Comparison of ENCODE assay signal across 1 cellular context in genomic region chr16:66918803-66919568, GRCh38.
TF ChIP-seq lines count a peak whose summit lies in the region.

Gene CDH16 (minus strand): TSS chr16:66918885. CDS start chr16:66918065, 820 bp downstream.

TF ChIP-seq in HepG2, 621 proteins besides CTCF, POLR2A, EP300 and RAD21 (continued from another document and continues in another):
- no peak for TF ChIP-seq THRA (CRISPR knock-in tag; IDR thresholded peaks at IDR 0.05; ENCODE audit: borderline replicate concordance)
- peak; percentile 52; the same call in 1 of the 2 replicates for TF ChIP-seq PATZ1 (CRISPR knock-in tag; IDR thresholded peaks at IDR 0.05)
- TF ChIP-seq ZNF75D (CRISPR knock-in tag; IDR thresholded peaks at IDR 0.05; ENCODE audit: borderline replicate concordance) = no peak
- TF ChIP-seq ZNF552 (CRISPR knock-in tag; IDR thresholded peaks at IDR 0.05; ENCODE audit: borderline replicate concordance) = no peak
- no peak for TF ChIP-seq ZFP90 (CRISPR knock-in tag; IDR thresholded peaks at IDR 0.05; ENCODE audit: borderline replicate concordance)
- TF ChIP-seq ETS1 (CRISPR knock-in tag; IDR thresholded peaks at IDR 0.05) = no peak
- TF ChIP-seq ZBTB20 (CRISPR knock-in tag; IDR thresholded peaks at IDR 0.05; ENCODE audit: borderline replicate concordance, low read depth) = no peak
- no peak for TF ChIP-seq ZNF512 (CRISPR knock-in tag; IDR thresholded peaks at IDR 0.05)
- TF ChIP-seq BCL3 (CRISPR knock-in tag; IDR thresholded peaks at IDR 0.05) = no peak
- TF ChIP-seq POGK (CRISPR knock-in tag; conservative IDR thresholded peaks at IDR 0.05) = no peak
- no peak for TF ChIP-seq SMAD1 (CRISPR knock-in tag; IDR thresholded peaks at IDR 0.05; ENCODE audit: borderline replicate concordance, low read depth)
- TF ChIP-seq THAP9 (CRISPR knock-in tag; IDR thresholded peaks at IDR 0.05; ENCODE audit: borderline replicate concordance) = no peak
- no peak for TF ChIP-seq ZNF160 (CRISPR knock-in tag; IDR thresholded peaks at IDR 0.05)
- no peak for TF ChIP-seq DNMT3B (CRISPR knock-in tag; conservative IDR thresholded peaks at IDR 0.05)
- TF ChIP-seq MIXL1 (CRISPR knock-in tag; IDR thresholded peaks at IDR 0.05) = no peak
- TF ChIP-seq KAT8 (CRISPR knock-in tag; IDR thresholded peaks at IDR 0.05) = no peak
- no peak for TF ChIP-seq ERF (CRISPR knock-in tag; IDR thresholded peaks at IDR 0.05)
- no peak for TF ChIP-seq ZBTB26 (CRISPR knock-in tag; IDR thresholded peaks at IDR 0.05; ENCODE audit: borderline replicate concordance)
- TF ChIP-seq ELF3 (CRISPR knock-in tag; IDR thresholded peaks at IDR 0.05) = no peak
- TF ChIP-seq STAT6 (CRISPR knock-in tag; IDR thresholded peaks at IDR 0.05; ENCODE audit: borderline replicate concordance) = no peak
- no peak for TF ChIP-seq ZSCAN21 (CRISPR knock-in tag; IDR thresholded peaks at IDR 0.05; ENCODE audit: borderline replicate concordance)
- no peak for TF ChIP-seq ZNF567 (CRISPR knock-in tag; IDR thresholded peaks at IDR 0.05; ENCODE audit: borderline replicate concordance)
- TF ChIP-seq FIP1L1 (IDR thresholded peaks at IDR 0.05; ENCODE audit: borderline replicate concordance, insufficient read depth, low read depth, low read length) = no peak
- TF ChIP-seq PCBP2 (optimal IDR thresholded peaks at IDR 0.05; ENCODE audit: low read depth, low read length, poor library complexity, severe bottlenecking) = no peak
- TF ChIP-seq KMT2A (CRISPR knock-in tag; IDR thresholded peaks at IDR 0.05) = 0 out of 2 replicates have a peak, but pooled peaks have one; percentile 1
- TF ChIP-seq GLMP (CRISPR knock-in tag; IDR thresholded peaks at IDR 0.05; ENCODE audit: borderline replicate concordance) = no peak
- TF ChIP-seq ZFX (CRISPR knock-in tag; IDR thresholded peaks at IDR 0.05; ENCODE audit: low read depth) = peak; percentile 64
- TF ChIP-seq ZNF207 (IDR thresholded peaks at IDR 0.05; ENCODE audit: borderline replicate concordance) = no peak
- 0 out of 2 replicates have a peak, but pooled peaks have one; percentile 26 for TF ChIP-seq SNAPC4 (CRISPR knock-in tag; IDR thresholded peaks at IDR 0.05)
- no peak for TF ChIP-seq NAIF1 (CRISPR knock-in tag; IDR thresholded peaks at IDR 0.05; ENCODE audit: borderline replicate concordance)
- TF ChIP-seq PLRG1 (conservative IDR thresholded peaks at IDR 0.05) = no peak
